Comparison of ENCODE assay signal across 20 cellular contexts in the genomic region with DNA sequence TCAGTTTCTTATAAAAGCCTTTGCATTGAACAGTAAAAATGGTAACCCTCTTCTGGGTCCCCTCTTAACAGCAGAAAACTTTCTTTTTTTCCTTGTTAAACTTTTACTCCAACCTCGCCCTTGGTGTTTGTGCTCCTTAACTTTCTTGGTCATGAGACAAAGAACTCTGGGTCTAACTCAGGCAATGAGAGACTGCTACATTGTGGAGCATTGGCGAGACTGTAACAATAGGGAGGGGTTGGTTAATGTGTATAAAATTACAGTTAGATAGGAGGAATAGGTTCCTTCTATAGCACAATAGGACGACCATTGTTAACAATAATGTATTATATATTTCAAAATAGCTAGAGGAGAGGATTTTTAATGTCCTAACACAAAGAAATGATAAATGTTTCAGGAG.
"Had no signal": no experiment of that assay in that cellular context is flagged by ENCODE, and none has a peak within 500 bp of the region (broad histone marks: within the 10 kb centered on the region; RNA-seq: fewer than 3 reads in every experiment).

No MANE protein-coding gene starts in this region.

- H3K4me3 ChIP-seq: coronary artery, left lung, psoas muscle, sigmoid colon, spleen, testis, tibial artery, upper lobe of left lung, uterus had no signal

- ATAC-seq: left lung; natural killer cell; psoas muscle; right cardiac atrium; stimulated activated memory B cell treated with anti-CD40 and anti-IgM and Interleukin-4, amounts not matched to agents 10 μg/mL and 1 μg/mL and 100 μg/mL, for 72 hours; stimulated activated naive CD8-positive, alpha-beta T cell treated with anti-CD3 and anti-CD28 coated beads, Interleukin-15, Interleukin-2, amounts not matched to agents 100 U/mL and 50 U/mL, for 24 hours had no signal

- H3K27me3 Mint-ChIP-seq: stimulated activated memory B cell treated with anti-CD40 and anti-IgM and Interleukin-4, amounts not matched to agents 10 μg/mL and 1 μg/mL and 100 μg/mL, for 72 hours had no signal

- H3K27ac ChIP-seq: coronary artery, left lung, psoas muscle, sigmoid colon, spleen, testis, tibial artery, upper lobe of left lung, uterus had no signal

- H3K36me3 ChIP-seq: left lung, sigmoid colon, spleen, tibial artery, upper lobe of left lung, uterus had no signal

- H3K27me3 ChIP-seq: left lung, sigmoid colon, spleen, testis, tibial artery, upper lobe of left lung, uterus had no signal

- H3K4me1 Mint-ChIP-seq: natural killer cell; stimulated activated memory B cell treated with anti-CD40 and anti-IgM and Interleukin-4, amounts not matched to agents 10 μg/mL and 1 μg/mL and 100 μg/mL, for 72 hours had no signal

- H3K36me3 Mint-ChIP-seq: natural killer cell; stimulated activated memory B cell treated with anti-CD40 and anti-IgM and Interleukin-4, amounts not matched to agents 10 μg/mL and 1 μg/mL and 100 μg/mL, for 72 hours had no signal

- H3K4me1 ChIP-seq: left lung, psoas muscle, spleen, testis, tibial artery, upper lobe of left lung, uterus had no signal

- DNase-seq: dermis blood vessel endothelial cell; effector memory CD4-positive, alpha-beta T cell; left lung; natural killer cell; psoas muscle; right cardiac atrium; sigmoid colon; spleen; stimulated activated CD4-positive, alpha-beta T cell treated with anti-CD3 and anti-CD28 coated beads, Interleukin-4, amount 100 ng/mL, for 4 hours; stimulated activated naive CD8-positive, alpha-beta T cell treated with anti-CD3 and anti-CD28 coated beads, Interleukin-15, Interleukin-2, amounts not matched to agents 100 U/mL and 50 U/mL, for 24 hours; substantia nigra; testis; tibial artery; upper lobe of left lung; uterus had no signal

- H3K4me3 Mint-ChIP-seq: natural killer cell; neural crest cell; stimulated activated memory B cell treated with anti-CD40 and anti-IgM and Interleukin-4, amounts not matched to agents 10 μg/mL and 1 μg/mL and 100 μg/mL, for 72 hours had no signal

- H3K9me3 ChIP-seq: left lung, psoas muscle, sigmoid colon, spleen, testis, tibial artery, upper lobe of left lung, uterus had no signal

- H3K27ac Mint-ChIP-seq: natural killer cell; stimulated activated memory B cell treated with anti-CD40 and anti-IgM and Interleukin-4, amounts not matched to agents 10 μg/mL and 1 μg/mL and 100 μg/mL, for 72 hours had no signal

- FAIRE-seq: frontal cortex, keratinocyte had no signal

- H3K9me3 Mint-ChIP-seq: neural crest cell had no signal
